ENCODE assay signal across 15 cellular contexts in the genomic region with DNA sequence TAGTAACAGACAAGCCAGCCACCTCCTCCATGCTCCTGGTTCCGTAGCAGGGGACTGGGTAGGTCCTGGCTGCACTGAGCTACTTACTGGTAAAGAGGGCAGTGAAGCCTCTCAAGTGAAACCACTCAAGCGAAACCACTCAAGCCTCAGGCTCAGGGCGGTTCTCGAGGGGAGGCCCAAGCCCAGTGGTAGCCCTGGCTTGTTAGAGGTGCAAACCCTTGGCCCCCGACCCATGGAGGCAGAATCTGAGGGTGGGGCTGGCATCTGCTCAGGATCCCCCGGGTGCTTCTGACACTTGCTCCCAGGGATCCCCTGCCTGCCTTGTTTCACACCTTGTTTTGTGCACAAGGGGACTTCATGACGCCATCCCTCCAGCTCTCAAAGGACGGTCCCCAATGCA.
DNase-seq lines count a peak whose midpoint lies in the region; ATAC-seq and TF ChIP-seq lines count a peak whose summit lies in the region.
"Had no signal": no experiment of that assay in that cellular context is flagged by ENCODE, and none has a peak within 500 bp of the region (broad histone marks: within the 10 kb centered on the region; RNA-seq: fewer than 3 reads in every experiment).

No MANE protein-coding gene starts in this region.

- no peaks in the 10 kb centered on the region for H3K4me1 ChIP-seq in upper lobe of right lung
- H3K4me1 ChIP-seq: Caco-2, HAP-1 had no signal

- no peaks in the 10 kb centered on the region for H3K9me3 ChIP-seq in upper lobe of right lung
- H3K9me3 ChIP-seq: Caco-2, HAP-1 had no signal

- TF ChIP-seq POLR2A in GM18505 (IDR thresholded peaks at IDR 0.05; ENCODE audit: borderline replicate concordance, extremely low read depth, insufficient read depth, insufficient read length), result no peak

- no peak for ATAC-seq in Right ventricle myocardium inferior
- no peak for ATAC-seq in left cardiac atrium
- ATAC-seq in upper lobe of right lung, result peak; percentile 83
- no peak for ATAC-seq in GM18505 (IDR thresholded peaks at IDR 0.05; ENCODE audit: unreplicated experiment)

- H3K36me3 ChIP-seq in upper lobe of right lung, result no peaks in the 10 kb centered on the region
- H3K36me3 ChIP-seq: HAP-1 had no signal

- intact Hi-C loops in Right ventricle myocardium inferior (cut with DNase I), result no loop called here
- intact Hi-C loops in left cardiac atrium (cut with DNase I), result no loop called here
- intact Hi-C loops in upper lobe of right lung (cut with DNase I), result no loop called here

- H3K27ac ChIP-seq in upper lobe of right lung, result no peak overlapping the region
- H3K27ac ChIP-seq: PC-9 had no signal

- DNase-seq in Right ventricle myocardium inferior (ENCODE audit: missing footprints) (peak; percentile 9), left cardiac atrium (no peak), NCI-H524 (lab: John Stamatoyannopoulos, UW) (peak; percentile 65 to 89), left kidney (ENCODE audit: low read depth, low spot score) (peak; percentile 62), upper lobe of right lung (peak; percentile 72), HuH-7.5 (ENCODE audit: low spot score) (no peak)
- DNase-seq: Caco-2, KBM-7, MV-4-11, NCI-H146, NCI-H2171, NCI-H446, PC-9 had no signal

- no peak for TF ChIP-seq CTCF in upper lobe of right lung (IDR thresholded peaks at IDR 0.05)

- H3K4me3 ChIP-seq in upper lobe of right lung, result no peak overlapping the region
- H3K4me3 ChIP-seq: HAP-1, PC-9 had no signal

- no peaks in the 10 kb centered on the region for H3K27me3 ChIP-seq in upper lobe of right lung

Comparison
In these comparisons a context has a peak if more than half of its experiments do, and no peak if none do; other contexts are left out.
1. DNase-seq: peak in Right ventricle myocardium inferior (single experiment), NCI-H524 (2 of 2), left kidney (single experiment) and upper lobe of right lung (single experiment); none in left cardiac atrium (single experiment) and HuH-7.5 (single experiment).